Comparison of ENCODE assay signal across 12 cellular contexts in the genomic region with DNA sequence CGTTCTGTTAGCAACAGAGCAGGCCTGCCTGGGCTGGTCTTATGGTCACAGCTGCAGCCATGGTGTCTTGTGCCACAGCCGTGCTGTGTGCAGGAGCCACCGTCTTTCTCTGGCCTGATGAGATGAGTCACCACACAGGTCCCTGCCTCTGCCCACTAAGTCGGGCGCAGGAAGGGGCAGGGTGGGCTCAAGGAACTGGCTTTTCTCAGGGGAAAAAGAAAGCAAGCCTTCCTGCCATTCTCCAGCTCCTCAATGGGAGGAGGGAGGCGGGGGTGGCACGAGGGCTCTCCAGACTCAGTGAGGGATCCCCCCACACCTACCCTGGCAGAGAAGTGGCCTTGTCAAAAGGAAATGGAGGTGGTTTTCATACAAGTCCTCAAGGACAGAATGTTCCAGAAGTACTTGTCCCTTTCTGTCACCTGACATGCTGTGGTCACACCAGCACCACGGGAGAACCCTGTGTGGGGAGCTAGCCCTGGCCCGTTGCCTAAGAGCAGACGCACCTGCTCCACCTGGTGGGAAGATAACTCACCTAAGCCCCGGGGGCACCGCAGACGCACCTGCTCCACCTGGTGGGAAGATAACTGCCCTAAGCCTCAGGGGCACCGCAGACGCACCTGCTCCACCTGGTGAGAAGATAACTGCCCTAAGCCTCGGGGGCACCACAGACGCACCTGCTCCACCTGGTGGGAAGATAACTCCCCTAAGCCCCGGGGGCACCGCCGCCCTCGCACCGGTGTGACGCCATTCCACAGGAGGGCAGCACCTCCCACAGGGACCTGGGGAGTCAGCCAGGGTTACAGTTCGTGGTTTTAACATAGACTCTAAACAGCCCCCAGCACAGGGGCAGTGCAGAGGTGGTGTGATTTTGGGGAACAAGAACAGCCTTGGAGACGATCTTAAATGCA. TPM values are rescaled to one million over a fixed set of nuclear protein-coding genes. Genes with fewer than 3 reads are reported as not detected.
DNase-seq lines count a peak whose midpoint lies in the region; ATAC-seq, FAIRE-seq and TF ChIP-seq lines count a peak whose summit lies in the region.
"Had no signal": no experiment of that assay in that cellular context is flagged by ENCODE, and none has a peak within 500 bp of the region (broad histone marks: within the 10 kb centered on the region; RNA-seq: fewer than 3 reads in every experiment).

No MANE protein-coding gene starts in this region.

- POLR2A ChIA-PET in OCI-LY7 (lab: Charles Lee) = interaction anchor here (0.5 kb wide), 1 partner anchor 199 kb away, joined by 3 read pairs; no protein-coding TSS in a partner anchor

- no peaks in the 10 kb centered on the region for H3K79me2 ChIP-seq in OCI-LY7 (ENCODE audit: insufficient read depth, low read depth, low read length)

- TF ChIP-seq POLR2A in erythroblast (IDR thresholded peaks at IDR 0.05; ENCODE audit: low read length) = no peak

- no peak for ATAC-seq in GM21360 (IDR thresholded peaks at IDR 0.05; ENCODE audit: unreplicated experiment)

- peaks cover 8% of the 10 kb centered on the region; the same call in 1 of the 2 replicates for H3K36me3 ChIP-seq in OCI-LY7 (ENCODE audit: insufficient read depth, low read length)
- peaks cover 2 to 6% of the 10 kb centered on the region in 2 donors for H3K36me3 ChIP-seq in kidney (ENCODE audit: control insufficient read depth in 1 of 2, insufficient read depth in 2 of 2, low read length in 2 of 2)

- CTCF ChIA-PET in OCI-LY7 (lab: Charles Lee; ENCODE audit: unreplicated experiment) = no interaction called here

- TF ChIP-seq CTCF in OCI-LY7 (conservative IDR thresholded peaks at IDR 0.05; ENCODE audit: low read length) = peak; percentile 47; the same call in 1 of the 2 replicates
- TF ChIP-seq CTCF in kidney (IDR thresholded peaks at IDR 0.05; ENCODE audit: borderline replicate concordance, extremely low read depth, insufficient read depth) = no peak

- H3K4me3 ChIP-seq in OCI-LY7 (ENCODE audit: low read depth, low read length, poor library complexity, severe bottlenecking) (no peak overlapping the region), kidney (ENCODE audit: low read length in 2 of 2) (no peak overlapping the region)

- DNase-seq in COLO668 (lab: John Stamatoyannopoulos, UW; ENCODE audit: unreplicated experiment) = peak; percentile 94
- peak; percentile 55 for DNase-seq in HuH-7.5 (ENCODE audit: low spot score)
- no peak for DNase-seq in OCI-LY7 (ENCODE audit: low spot score)
- DNase-seq in kidney = peak; percentile 64
- DNase-seq in stimulated activated CD4-positive, alpha-beta T cell treated with anti-CD3 and anti-CD28 coated beads, Interleukin-15, amount 100 ng/mL, for 24 hours = no peak
- no peak for DNase-seq in SK-N-DZ (ENCODE audit: low spot score)
- DNase-seq in erythroblast (lab: John Stamatoyannopoulos, UW) = no peak
- DNase-seq: C1 segment of cervical spinal cord, caudate nucleus, mesenchymal stem cell, NCI-H446 had no signal

- H3K4me2 ChIP-seq in OCI-LY7 (ENCODE audit: low read length) = no peak overlapping the region

- H3K27ac ChIP-seq in OCI-LY7 (ENCODE audit: low read depth, low read length, poor library complexity, severe bottlenecking) (no peak overlapping the region), kidney (ENCODE audit: low read depth in 2 of 2, low read length in 2 of 2) (no peak overlapping the region)

- no peaks in the 10 kb centered on the region for H4K20me1 ChIP-seq in OCI-LY7 (ENCODE audit: insufficient read depth, low read length)

- H3K9ac ChIP-seq in kidney (ENCODE audit: low read length in 2 of 2) = no peak overlapping the region

- no peaks in the 10 kb centered on the region for H3K9me3 ChIP-seq in OCI-LY7 (ENCODE audit: low read length)
- no peaks in the 10 kb centered on the region for H3K9me3 ChIP-seq in kidney (ENCODE audit: control insufficient read depth in 1 of 2, low read length in 2 of 2)

- no peaks in the 10 kb centered on the region for H3K9me2 ChIP-seq in OCI-LY7 (ENCODE audit: insufficient read depth, low read length)

- FAIRE-seq in kidney (lab: Jason Lieb, UNC) = no peak

- H3K4me1 ChIP-seq in OCI-LY7 (ENCODE audit: insufficient read depth, low read length, poor library complexity, severe bottlenecking) (no peaks in the 10 kb centered on the region), kidney (ENCODE audit: control insufficient read depth in 1 of 2, insufficient read depth in 1 of 2, low read depth in 1 of 2, low read length in 2 of 2) (no peaks in the 10 kb centered on the region)

- intact Hi-C loops in OCI-LY7 (cut with micrococcal nuclease; ENCODE audit: unreplicated experiment) (no loop called here), kidney (cut with DNase I) (no loop called here)

- BruUV-seq in OCI-LY7 (replicated peaks; lab: Mats Ljungman, UMichigan) = no TSS peak

- H2AFZ ChIP-seq in OCI-LY7 (ENCODE audit: low read length) = no peak overlapping the region

RNA-seq across cellular contexts. Expression of gene UVSSA, which starts 18.5 kb away (rescaled TPM):
- 13.2 and 17.9 TPM in 2 replicates for total RNA-seq in OCI-LY7 (2014; rRNA removed; shearing (Covaris generic))
- total RNA-seq in OCI-LY7 (2022) (43.2 and 45.0 TPM in 2 replicates), kidney (32.5 TPM)
- 5.2 TPM for polyA plus RNA-seq in kidney (ENCODE audit: insufficient read depth, low read depth, low replicate concordance)
- 2.6 and 3.3 TPM in 2 replicates for polyA plus RNA-seq in SK-N-DZ (2014; cell fraction: cytosol; rRNA removed)
- polyA plus RNA-seq in SK-N-DZ (2014; cell fraction: nucleus; rRNA removed) = 30.7 and 37.5 TPM in 2 replicates

RNA-seq across cellular contexts. Expression of gene NKX1-1, which starts 40.7 kb away (rescaled TPM):
- total RNA-seq in OCI-LY7 (2014; rRNA removed; shearing (Covaris generic)) = not detected in 2 replicates
- not detected in 2 replicates for total RNA-seq in OCI-LY7 (2022)
- not detected for total RNA-seq in kidney
- polyA plus RNA-seq in kidney (ENCODE audit: insufficient read depth, low read depth, low replicate concordance) = not detected
- polyA plus RNA-seq in SK-N-DZ (2014; cell fraction: cytosol; rRNA removed) = not detected in 2 replicates
- not detected in 2 replicates for polyA plus RNA-seq in SK-N-DZ (2014; cell fraction: nucleus; rRNA removed)

Comparison
In these comparisons a context has a peak if more than half of its experiments do, and no peak if none do; other contexts are left out.
1. DNase-seq: peak in COLO668 (single experiment), HuH-7.5 (single experiment) and kidney (single experiment); none in OCI-LY7 (single experiment), stimulated activated CD4-positive, alpha-beta T cell treated with anti-CD3 and anti-CD28 coated beads, Interleukin-15, amount 100 ng/mL, for 24 hours (single experiment), SK-N-DZ (single experiment) and erythroblast (0 of 2).